ENCODE assay signal across 9 cellular contexts in genomic region chr15:98754283-98755022, GRCh38.
DNase-seq lines count a peak whose midpoint lies in the region; ATAC-seq and TF ChIP-seq lines count a peak whose summit lies in the region.
"Had no signal": no experiment of that assay in that cellular context is flagged by ENCODE, and none has a peak within 500 bp of the region (broad histone marks: within the 10 kb centered on the region; RNA-seq: fewer than 3 reads in every experiment).

No MANE protein-coding gene starts in this region.

- H3K4me3 ChIP-seq in H7 (ENCODE audit: insufficient read depth, low read depth, low read length) (no peak overlapping the region), hepatocyte (no peak overlapping the region), skin epidermis (peak overlapping the region in 6 of 7 experiments; percentile 7 to 33 (median 14))

- no peaks in the 10 kb centered on the region for H3K9me3 Mint-ChIP-seq in WTC11

- CTCF ChIA-PET in WTC11 (lab: Charles Lee): interaction anchor here (0.6 to 1.5 kb wide), 8 partner anchors 8 to 127 kb away, joined by 3 to 6 read pairs (median 4); no protein-coding TSS in a partner anchor

- TF ChIP-seq CTCF in WTC11 (IDR thresholded peaks at IDR 0.05): no peak
- no peak for TF ChIP-seq CTCF in hepatocyte (IDR thresholded peaks at IDR 0.05; ENCODE audit: poor library complexity)

- H3K4me1 Mint-ChIP-seq in WTC11: peaks cover 59% of the 10 kb centered on the region

- H3K27me3 Mint-ChIP-seq in WTC11 (ENCODE audit: low read depth): no peaks in the 10 kb centered on the region

- 80% methylated on average over 8 of the region's 8 CpGs for WGBS in hepatocyte (ENCODE audit: low lambda C conversion rate, missing lambda C conversion rate)

- H3K79me2 ChIP-seq in hepatocyte: peaks cover 99% of the 10 kb centered on the region

- H3K9me2 ChIP-seq in hepatocyte (replicated peaks; ENCODE audit: insufficient read depth): no peaks in the 10 kb centered on the region

- H3K36me3 ChIP-seq in H7 (replicated peaks; ENCODE audit: control insufficient read depth, insufficient read depth, low read length) (no peaks in the 10 kb centered on the region), hepatocyte (replicated peaks; ENCODE audit: insufficient read depth, low read depth) (no peaks in the 10 kb centered on the region)

- H4K20me1 ChIP-seq in hepatocyte (ENCODE audit: insufficient read depth, poor library complexity, severe bottlenecking): peaks cover 35% of the 10 kb centered on the region

- H3K4me1 ChIP-seq in hepatocyte (ENCODE audit: insufficient read depth): peaks cover 10% of the 10 kb centered on the region

- ATAC-seq in WTC11: peak; percentile 59
- ATAC-seq in GM18517 (IDR thresholded peaks at IDR 0.05; ENCODE audit: unreplicated experiment): no peak
- no peak for ATAC-seq in GM21723 (IDR thresholded peaks at IDR 0.05; ENCODE audit: unreplicated experiment)

- no peaks in the 10 kb centered on the region for H3K9me3 ChIP-seq in hepatocyte (ENCODE audit: low read depth)

- H3K27ac ChIP-seq in hepatocyte (peak overlapping the region; percentile 1), skin epidermis (peak overlapping the region in 19 of 21 experiments; percentile 0 to 81 (median 59))

- no peaks in the 10 kb centered on the region for H3K36me3 Mint-ChIP-seq in WTC11

- DNase-seq in H7 (peak; percentile 43), WTC11 (ENCODE audit: low spot score) (no peak), hepatocyte (ENCODE audit: low spot score) (no peak), NOMO-1 treated with dmso at 0.1 percent for 144 hours (lab: John Stamatoyannopoulos, UW; ENCODE audit: unreplicated experiment) (no peak), DMS 273 (lab: John Stamatoyannopoulos, UW; ENCODE audit: unreplicated experiment) (no peak)
- DNase-seq: activated CD8-positive, alpha-beta memory T cell treated with anti-CD3 and anti-CD28 coated beads, Interleukin-2, amount 50 U/mL, for 48 hours had no signal

- peak overlapping the region; percentile 45 for H3K4me3 Mint-ChIP-seq in WTC11

- POLR2A ChIA-PET in WTC11 (lab: Charles Lee): interaction anchor here (0.6 kb wide), 1 partner anchor 40 kb away, joined by 3 read pairs; no protein-coding TSS in a partner anchor

- peak overlapping the region; percentile 96 for H3K27ac Mint-ChIP-seq in WTC11

- no peaks in the 10 kb centered on the region for H3K27me3 ChIP-seq in H7 (ENCODE audit: control insufficient read depth, insufficient read depth, low read length)
- H3K27me3 ChIP-seq in hepatocyte: no peaks in the 10 kb centered on the region

- no peak overlapping the region for H2AFZ ChIP-seq in hepatocyte

- peak overlapping the region; percentile 61 for H3K4me2 ChIP-seq in hepatocyte

TF ChIP-seq in WTC11, 78 proteins besides CTCF, POLR2A, EP300 and RAD21 (continues in another document):
- TF ChIP-seq ARID4B (CRISPR knock-in tag; IDR thresholded peaks at IDR 0.05; ENCODE audit: borderline replicate concordance): no peak
- TF ChIP-seq TEAD4 (CRISPR knock-in tag; IDR thresholded peaks at IDR 0.05): no peak
- TF ChIP-seq ZNF121 (CRISPR knock-in tag; IDR thresholded peaks at IDR 0.05): no peak
- no peak for TF ChIP-seq ZNF396 (CRISPR knock-in tag; IDR thresholded peaks at IDR 0.05; ENCODE audit: borderline replicate concordance)
- no peak for TF ChIP-seq SP1 (CRISPR knock-in tag; conservative IDR thresholded peaks at IDR 0.05)
- TF ChIP-seq, protein P1, sequence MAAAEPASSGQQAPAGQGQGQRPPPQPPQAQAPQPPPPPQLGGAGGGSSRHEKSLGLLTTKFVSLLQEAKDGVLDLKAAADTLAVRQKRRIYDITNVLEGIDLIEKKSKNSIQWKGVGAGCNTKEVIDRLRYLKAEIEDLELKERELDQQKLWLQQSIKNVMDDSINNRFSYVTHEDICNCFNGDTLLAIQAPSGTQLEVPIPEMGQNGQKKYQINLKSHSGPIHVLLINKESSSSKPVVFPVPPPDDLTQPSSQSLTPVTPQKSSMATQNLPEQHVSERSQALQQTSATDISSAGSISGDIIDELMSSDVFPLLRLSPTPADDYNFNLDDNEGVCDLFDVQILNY (CRISPR knock-in tag; IDR thresholded peaks at IDR 0.05): no peak
- no peak for TF ChIP-seq IRF2 (CRISPR knock-in tag; IDR thresholded peaks at IDR 0.05; ENCODE audit: borderline replicate concordance, low read depth)
- no peak for TF ChIP-seq SOX15 (CRISPR knock-in tag; IDR thresholded peaks at IDR 0.05)
- no peak for TF ChIP-seq ATF1 (CRISPR knock-in tag; IDR thresholded peaks at IDR 0.05)
- no peak for TF ChIP-seq TCF7 (CRISPR knock-in tag; IDR thresholded peaks at IDR 0.05; ENCODE audit: low read depth)
- TF ChIP-seq AFF4 (CRISPR knock-in tag; IDR thresholded peaks at IDR 0.05; ENCODE audit: borderline replicate concordance): no peak
- TF ChIP-seq, protein P2, sequence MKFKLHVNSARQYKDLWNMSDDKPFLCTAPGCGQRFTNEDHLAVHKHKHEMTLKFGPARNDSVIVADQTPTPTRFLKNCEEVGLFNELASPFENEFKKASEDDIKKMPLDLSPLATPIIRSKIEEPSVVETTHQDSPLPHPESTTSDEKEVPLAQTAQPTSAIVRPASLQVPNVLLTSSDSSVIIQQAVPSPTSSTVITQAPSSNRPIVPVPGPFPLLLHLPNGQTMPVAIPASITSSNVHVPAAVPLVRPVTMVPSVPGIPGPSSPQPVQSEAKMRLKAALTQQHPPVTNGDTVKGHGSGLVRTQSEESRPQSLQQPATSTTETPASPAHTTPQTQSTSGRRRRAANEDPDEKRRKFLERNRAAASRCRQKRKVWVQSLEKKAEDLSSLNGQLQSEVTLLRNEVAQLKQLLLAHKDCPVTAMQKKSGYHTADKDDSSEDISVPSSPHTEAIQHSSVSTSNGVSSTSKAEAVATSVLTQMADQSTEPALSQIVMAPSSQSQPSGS (CRISPR knock-in tag; IDR thresholded peaks at IDR 0.05; ENCODE audit: borderline replicate concordance, low read depth): no peak

Comparison
In these comparisons a context has a peak if more than half of its experiments do, and no peak if none do; other contexts are left out.
1. H3K4me3 ChIP-seq: peak in skin epidermis (6 of 7); none in H7 (single experiment) and hepatocyte (single experiment).